Comparison of ENCODE assay signal across 8 cellular contexts in the genomic region with DNA sequence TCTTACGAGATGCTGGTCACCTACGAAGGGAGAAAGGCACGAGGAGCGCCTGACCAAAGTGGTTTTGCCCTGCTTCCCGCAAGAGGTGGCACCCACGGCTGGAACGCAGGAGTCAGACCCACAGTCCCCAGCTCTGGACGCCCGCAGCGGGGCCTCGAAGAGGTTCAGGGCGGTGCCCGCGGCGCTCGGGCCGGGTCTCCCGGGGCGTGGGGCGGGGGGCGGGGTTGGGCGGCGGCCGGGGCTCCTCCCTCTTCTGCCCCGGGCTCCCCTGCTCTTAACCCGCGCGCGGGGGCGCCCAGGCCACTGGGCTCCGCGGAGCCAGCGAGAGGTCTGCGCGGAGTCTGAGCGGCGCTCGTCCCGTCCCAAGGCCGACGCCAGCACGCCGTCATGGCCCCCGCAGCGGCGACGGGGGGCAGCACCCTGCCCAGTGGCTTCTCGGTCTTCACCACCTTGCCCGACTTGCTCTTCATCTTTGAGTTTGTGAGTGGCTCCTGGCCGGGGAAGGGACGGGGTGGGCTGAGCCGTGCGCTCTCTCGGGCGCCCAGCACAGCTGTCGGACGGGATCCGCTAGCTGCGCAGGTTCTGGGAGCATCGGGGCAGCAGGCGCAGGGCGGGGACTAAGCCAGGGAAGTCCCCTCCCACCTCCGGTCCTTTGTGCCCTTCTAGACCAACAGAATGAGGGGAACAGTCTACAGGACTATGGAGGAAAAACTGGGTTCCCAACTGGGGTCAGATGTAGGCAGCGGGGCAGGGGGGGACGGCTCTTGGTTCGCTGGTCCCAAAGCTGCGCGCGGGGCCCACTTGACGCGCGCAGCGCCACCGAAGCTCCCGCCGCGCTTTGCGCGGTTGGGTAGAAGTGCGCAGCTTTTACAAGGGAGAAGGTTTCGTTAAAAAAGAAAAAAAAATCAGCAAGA. TPM values are rescaled to one million over a fixed set of nuclear protein-coding genes. Genes with fewer than 3 reads are reported as not detected.
DNase-seq lines count a peak whose midpoint lies in the region; ATAC-seq and TF ChIP-seq lines count a peak whose summit lies in the region.

A gene (plus strand): TSS at position 303 of the 914 bp plus-strand sequence. CDS start 85 bp downstream, at position 388.

- intact Hi-C loops in CD4-positive, alpha-beta T cell (cut with DNase I, micrococcal nuclease): no loop called here
- intact Hi-C loops in vagina (cut with DNase I): no loop called here

- H3K4me1 Mint-ChIP-seq in CD4-positive, alpha-beta T cell (ENCODE audit: low read depth): peaks cover 78% of the 10 kb centered on the region
- peaks cover 9% of the 10 kb centered on the region for H3K4me1 Mint-ChIP-seq in osteocyte (ENCODE audit: unreplicated experiment)

- H3K27me3 Mint-ChIP-seq in CD4-positive, alpha-beta T cell: no peaks in the 10 kb centered on the region
- peaks cover 55% of the 10 kb centered on the region for H3K27me3 Mint-ChIP-seq in osteocyte (ENCODE audit: unreplicated experiment)

- CTCF ChIA-PET in CD4-positive, alpha-beta T cell (lab: Charles Lee): interaction anchor here (0.7 to 5.7 kb wide), 3 partner anchors 46 to 90 kb away, joined by 3 to 223 read pairs (median 85); no protein-coding TSS in a partner anchor

- TF ChIP-seq POLR2A in vagina (IDR thresholded peaks at IDR 0.05): no peak

- no peak for TF ChIP-seq CTCF in CD4-positive, alpha-beta T cell (IDR thresholded peaks at IDR 0.05)
- no peak for TF ChIP-seq CTCF in fibroblast of villous mesenchyme (IDR thresholded peaks at IDR 0.05; ENCODE audit: insufficient read depth, low read depth, low read length)
- TF ChIP-seq CTCF in osteocyte (IDR thresholded peaks at IDR 0.05): no peak
- TF ChIP-seq CTCF in vagina (IDR thresholded peaks at IDR 0.05): no peak
- TF ChIP-seq CTCF in brain microvascular endothelial cell (IDR thresholded peaks at IDR 0.05; ENCODE audit: low read depth, low read length, missing control alignments): no peak

- H3K27ac ChIP-seq in CD4-positive, alpha-beta T cell (ENCODE audit: low read depth, low read length): peak within 1 kb of the TSS; percentile 68
- H3K27ac ChIP-seq in vagina: no peak within 1 kb of the TSS
- no peak within 1 kb of the TSS for H3K27ac ChIP-seq in brain microvascular endothelial cell

- H3K4me3 Mint-ChIP-seq in CD4-positive, alpha-beta T cell: peak within 1 kb of the TSS; percentile 99
- H3K4me3 Mint-ChIP-seq in osteocyte (ENCODE audit: unreplicated experiment): peak within 1 kb of the TSS; percentile 66

- no peaks in the 10 kb centered on the region for H3K27me3 ChIP-seq in CD4-positive, alpha-beta T cell (ENCODE audit: control insufficient read depth, insufficient read depth, low read length)
- no peaks in the 10 kb centered on the region for H3K27me3 ChIP-seq in vagina
- H3K27me3 ChIP-seq in brain microvascular endothelial cell (replicated peaks): peaks cover 44% of the 10 kb centered on the region

- peak within 1 kb of the TSS; percentile 77 for H3K27ac Mint-ChIP-seq in CD4-positive, alpha-beta T cell
- no peak within 1 kb of the TSS for H3K27ac Mint-ChIP-seq in osteocyte (ENCODE audit: unreplicated experiment)

- peak; percentile 40 to 76 (median 67) for DNase-seq in CD4-positive, alpha-beta T cell
- peak; percentile 85 for DNase-seq in activated CD8-positive, alpha-beta memory T cell treated with anti-CD3 and anti-CD28 coated beads for 24 hours
- DNase-seq in fibroblast of villous mesenchyme (ENCODE audit: low read depth): no peak
- no peak for DNase-seq in osteocyte (ENCODE audit: extremely low spot score, unreplicated experiment)
- no peak for DNase-seq in vagina (ENCODE audit: extremely low spot score in 2 of 2)
- DNase-seq in brain microvascular endothelial cell: no peak
- no peak for DNase-seq in AG08395 (ENCODE audit: low spot score)

- no peaks in the 10 kb centered on the region for H3K9me3 Mint-ChIP-seq in CD4-positive, alpha-beta T cell
- H3K9me3 Mint-ChIP-seq in osteocyte (ENCODE audit: unreplicated experiment): no peaks in the 10 kb centered on the region

- POLR2A ChIA-PET in CD4-positive, alpha-beta T cell (lab: Charles Lee): interaction anchor here (0.6 to 8.4 kb wide), 17 partner anchors 9 to 140 kb away, joined by 3 to 749 read pairs (median 21); a partner anchor contains a TSS

- H3K4me3 ChIP-seq in fibroblast of villous mesenchyme (ENCODE audit: low read depth, low read length) (peak within 1 kb of the TSS; percentile 9), vagina (peak within 1 kb of the TSS; percentile 42 to 43), brain microvascular endothelial cell (ENCODE audit: low read depth, low read length) (no peak within 1 kb of the TSS)

- peaks cover 34% of the 10 kb centered on the region for H3K36me3 Mint-ChIP-seq in CD4-positive, alpha-beta T cell (ENCODE audit: low read depth)
- H3K36me3 Mint-ChIP-seq in osteocyte (ENCODE audit: unreplicated experiment): no peaks in the 10 kb centered on the region

- H3K36me3 ChIP-seq in vagina: no peaks in the 10 kb centered on the region
- H3K36me3 ChIP-seq in brain microvascular endothelial cell (replicated peaks): no peaks in the 10 kb centered on the region

- peaks cover 6% of the 10 kb centered on the region for H3K4me1 ChIP-seq in vagina

- no peaks in the 10 kb centered on the region for H3K9me3 ChIP-seq in CD4-positive, alpha-beta T cell (ENCODE audit: control insufficient read depth, low read length)
- no peaks in the 10 kb centered on the region for H3K9me3 ChIP-seq in vagina

- peak; percentile 51 for ATAC-seq in CD4-positive, alpha-beta T cell (ENCODE audit: poor library complexity)
- peak; percentile 34 for ATAC-seq in HG02938 (IDR thresholded peaks at IDR 0.05; ENCODE audit: unreplicated experiment)

- in situ Hi-C loops in brain microvascular endothelial cell (cut with HindIII; ENCODE audit: low pct_ligation_motif_present, low sequenced_read_pairs): no loop called here

RNA-seq across cellular contexts. Expression of the gene that starts here (rescaled TPM):
- 100 to 1,000 TPM; 101 to 102 TPM for total RNA-seq in CD4-positive, alpha-beta T cell
- not detected in 2 replicates for total RNA-seq in fibroblast of villous mesenchyme
- total RNA-seq in osteocyte: not detected in 2 replicates
- 71.0 TPM for total RNA-seq in vagina

Comparison
In these comparisons a context has a peak if more than half of its experiments do, and no peak if none do; other contexts are left out.
1. RNA of the gene that starts here (total RNA-seq): 101 to 102 TPM in CD4-positive, alpha-beta T cell and 71.0 TPM in vagina (single experiment); not detected in fibroblast of villous mesenchyme and not detected in osteocyte; every median in the first group is over 10 times any median in the second.
2. DNase-seq: peak in CD4-positive, alpha-beta T cell (10 of 10) and activated CD8-positive, alpha-beta memory T cell treated with anti-CD3 and anti-CD28 coated beads for 24 hours (single experiment); none in fibroblast of villous mesenchyme (single experiment), osteocyte (single experiment), vagina (0 of 2), brain microvascular endothelial cell (single experiment) and AG08395 (single experiment).